17 cellular contexts compared by ENCODE assay signal in genomic region chr14:89841855-89842254, GRCh38.
A peak's percentile ranks its signal among the peaks of the same experiment; 100 is the strongest.
DNase-seq lines count a peak whose midpoint lies in the region; ATAC-seq and TF ChIP-seq lines count a peak whose summit lies in the region.
"Had no signal": no experiment of that assay in that cellular context is flagged by ENCODE, and none has a peak within 500 bp of the region (broad histone marks: within the 10 kb centered on the region; RNA-seq: fewer than 3 reads in every experiment).

No MANE protein-coding gene starts in this region.

- 90% methylated on average over 6 of the region's 6 CpGs for WGBS in mesenchymal stem cell
- 92 to 96% (median 95%) methylated on average over 6 of the region's 6 CpGs for WGBS in adrenal gland, 4 donors
- WGBS in right cardiac atrium: 94% methylated on average over 6 of the region's 6 CpGs

- H2AFZ ChIP-seq in PC-3 (ENCODE audit: low read length) (no peak overlapping the region), mesenchymal stem cell (ENCODE audit: low read depth, low read length) (no peak overlapping the region)

- no peaks in the 10 kb centered on the region for H3K79me2 ChIP-seq in PC-3 (ENCODE audit: low read length)

- BruUV-seq in PC-3 (replicated peaks; lab: Mats Ljungman, UMichigan): no TSS peak

- H3K4me1 ChIP-seq in BE2C (no peaks in the 10 kb centered on the region), PC-3 (ENCODE audit: insufficient read depth, low read length) (no peaks in the 10 kb centered on the region), foreskin keratinocyte (no peaks in the 10 kb centered on the region), mesenchymal stem cell (ENCODE audit: control insufficient read depth, insufficient read depth, low read depth, low read length) (peaks cover 3% of the 10 kb centered on the region), adrenal gland (replicated peaks in 1 of 2) (no peaks in the 10 kb centered on the region), right cardiac atrium (ENCODE audit: control insufficient read depth, insufficient read depth, low read length) (no peaks in the 10 kb centered on the region)
- H3K4me1 ChIP-seq: BLaER1 treated with 17β-estradiol and CSF1 and Interleukin-3, amounts not matched to agents 10 nM and 100 nM had no signal

- H2BK5ac ChIP-seq in mesenchymal stem cell (ENCODE audit: low read depth, low read length, poor library complexity, severe bottlenecking): no peak overlapping the region

- no peaks in the 10 kb centered on the region for H3F3A ChIP-seq in PC-3 (ENCODE audit: low read length, unreplicated experiment)

- no peak overlapping the region for H2BK120ac ChIP-seq in mesenchymal stem cell (ENCODE audit: low read depth, low read length)

- no peak overlapping the region for H3K4ac ChIP-seq in mesenchymal stem cell (ENCODE audit: low read depth in 1 of 2, low read length in 2 of 2)

- no peak overlapping the region for H2BK12ac ChIP-seq in mesenchymal stem cell (ENCODE audit: low read length in 2 of 2)

- POLR2A ChIA-PET in PC-3 (lab: Charles Lee; ENCODE audit: unreplicated experiment): no interaction called here

- H4K91ac ChIP-seq in mesenchymal stem cell (ENCODE audit: low read length): no peak overlapping the region

- no peak overlapping the region for H2BK15ac ChIP-seq in mesenchymal stem cell (ENCODE audit: low read depth, poor library complexity, severe bottlenecking)

- no peak overlapping the region for H4K8ac ChIP-seq in mesenchymal stem cell (ENCODE audit: low read length)

- no peaks in the 10 kb centered on the region for H4K20me1 ChIP-seq in PC-3 (ENCODE audit: low read length)
- H4K20me1 ChIP-seq: BLaER1 treated with 17β-estradiol and CSF1 and Interleukin-3, amounts not matched to agents 10 nM and 100 nM had no signal

- H3K36me3 ChIP-seq in BE2C (no peaks in the 10 kb centered on the region), PC-3 (ENCODE audit: low read depth, low read length) (no peaks in the 10 kb centered on the region), mesenchymal stem cell (ENCODE audit: control insufficient read depth in 1 of 2, insufficient read depth in 2 of 2, low read depth in 1 of 2, low read length in 2 of 2) (no peaks in the 10 kb centered on the region), adrenal gland (replicated peaks in 1 of 2) (no peaks in the 10 kb centered on the region)
- H3K36me3 ChIP-seq: BLaER1 treated with 17β-estradiol and CSF1 and Interleukin-3, amounts not matched to agents 10 nM and 100 nM had no signal

- H3K9me2 ChIP-seq in PC-3 (replicated peaks; ENCODE audit: low read length): no peaks in the 10 kb centered on the region

- CTCF ChIA-PET in PC-3 (lab: Charles Lee): no interaction called here

- H3K79me1 ChIP-seq in mesenchymal stem cell (replicated peaks; ENCODE audit: low read length, poor library complexity, severe bottlenecking): no peaks in the 10 kb centered on the region

- H3K4me3 ChIP-seq in BE2C (ENCODE audit: low read depth, low read length) (no peak overlapping the region), PC-3 (ENCODE audit: low read length) (no peak overlapping the region), mesenchymal stem cell (ENCODE audit: insufficient read depth in 1 of 2, low read depth in 1 of 2, low read length in 2 of 2) (no peak overlapping the region), adrenal gland (no peak overlapping the region), right cardiac atrium (ENCODE audit: low read length) (no peak overlapping the region)
- H3K4me3 ChIP-seq: BLaER1 treated with 17β-estradiol and CSF1 and Interleukin-3, amounts not matched to agents 10 nM and 100 nM had no signal

- H3K4me2 ChIP-seq in PC-3 (ENCODE audit: low read length): no peak overlapping the region
- H3K4me2 ChIP-seq in mesenchymal stem cell (ENCODE audit: low read length, poor library complexity, severe bottlenecking): no peak overlapping the region
- H3K4me2 ChIP-seq: BLaER1 treated with 17β-estradiol and CSF1 and Interleukin-3, amounts not matched to agents 10 nM and 100 nM had no signal

- H3K9ac ChIP-seq in PC-3 (ENCODE audit: low read length) (no peak overlapping the region), mesenchymal stem cell (ENCODE audit: low read length) (no peak overlapping the region)
- H3K9ac ChIP-seq: BLaER1 treated with 17β-estradiol and CSF1 and Interleukin-3, amounts not matched to agents 10 nM and 100 nM had no signal

- DNase-seq in BE2C: no peak
- no peak for DNase-seq in PC-3
- no peak for DNase-seq in foreskin keratinocyte
- DNase-seq in mesenchymal stem cell: no peak
- no peak for DNase-seq in adrenal gland
- no peak for DNase-seq in right cardiac atrium
- no peak for DNase-seq in activated gamma-delta T cell (lab: John Stamatoyannopoulos, UW)
- DNase-seq: 8988T, DMS 273 treated with DMSO at 0.1 percent for 48 hours, EL, KG1, NCI-H1092 treated with DMSO at 0.1 percent for 48 hours, NCI-H187, NCI-H774, SHP77 treated with DMSO at 0.1 percent for 48 hours had no signal

- intact Hi-C loops in PC-3 (cut with micrococcal nuclease) (no loop called here), adrenal gland (cut with DNase I) (no loop called here), right cardiac atrium (cut with DNase I) (no loop called here)

- no peaks in the 10 kb centered on the region for H3K27me3 ChIP-seq in BE2C
- H3K27me3 ChIP-seq in PC-3 (ENCODE audit: low read length): no peaks in the 10 kb centered on the region
- H3K27me3 ChIP-seq in foreskin keratinocyte: no peaks in the 10 kb centered on the region
- H3K27me3 ChIP-seq in mesenchymal stem cell (ENCODE audit: control insufficient read depth in 1 of 2, insufficient read depth in 1 of 2, low read length in 2 of 2): no peaks in the 10 kb centered on the region
- H3K27me3 ChIP-seq in adrenal gland: no peaks in the 10 kb centered on the region
- no peaks in the 10 kb centered on the region for H3K27me3 ChIP-seq in right cardiac atrium (ENCODE audit: control insufficient read depth, insufficient read depth)
- H3K27me3 ChIP-seq: BLaER1 treated with 17β-estradiol and CSF1 and Interleukin-3, amounts not matched to agents 10 nM and 100 nM had no signal

- TF ChIP-seq CTCF in BE2C (IDR thresholded peaks at IDR 0.05; ENCODE audit: low read depth, low read length): peak; percentile 9; the same call in 1 of the 2 replicates
- TF ChIP-seq CTCF in PC-3 (conservative IDR thresholded peaks at IDR 0.05; ENCODE audit: low read depth, low read length): peak; percentile 20; the same call in 1 of the 2 replicates
- TF ChIP-seq CTCF in foreskin keratinocyte (conservative IDR thresholded peaks at IDR 0.05): peak; percentile 35
- no peak for TF ChIP-seq CTCF in adrenal gland (IDR thresholded peaks at IDR 0.05)

- H3K27ac ChIP-seq in PC-3 (ENCODE audit: low read length) (no peak overlapping the region), foreskin keratinocyte (no peak overlapping the region), mesenchymal stem cell (ENCODE audit: low read length, poor library complexity, severe bottlenecking) (no peak overlapping the region), adrenal gland (no peak overlapping the region), right cardiac atrium (ENCODE audit: low read length) (no peak overlapping the region)
- H3K27ac ChIP-seq: BLaER1 treated with 17β-estradiol and CSF1 and Interleukin-3, amounts not matched to agents 10 nM and 100 nM had no signal

- H3K9me3 ChIP-seq in BE2C: no peaks in the 10 kb centered on the region
- no peaks in the 10 kb centered on the region for H3K9me3 ChIP-seq in PC-3 (ENCODE audit: low read length)
- H3K9me3 ChIP-seq in mesenchymal stem cell (ENCODE audit: control insufficient read depth, low read length): peaks cover 10% of the 10 kb centered on the region
- no peaks in the 10 kb centered on the region for H3K9me3 ChIP-seq in adrenal gland (replicated peaks in 1 of 3)
- no peaks in the 10 kb centered on the region for H3K9me3 ChIP-seq in right cardiac atrium (ENCODE audit: control insufficient read depth, low read length)

- no peak overlapping the region for H3K23ac ChIP-seq in mesenchymal stem cell (ENCODE audit: low read length in 2 of 2)

- no peak for TF ChIP-seq POLR2A in adrenal gland (IDR thresholded peaks at IDR 0.05)

- H3K18ac ChIP-seq in mesenchymal stem cell (ENCODE audit: low read depth in 1 of 2, low read length in 2 of 2): no peak overlapping the region

- no peak for ATAC-seq in PC-3
- no peak for ATAC-seq in foreskin keratinocyte
- no peak for ATAC-seq in right cardiac atrium
- no peak for ATAC-seq in GM21360 (IDR thresholded peaks at IDR 0.05; ENCODE audit: unreplicated experiment)

- peak overlapping the region; percentile 41 for H2AK5ac ChIP-seq in mesenchymal stem cell (ENCODE audit: low read length, severe bottlenecking)

- no peak overlapping the region for H3K14ac ChIP-seq in mesenchymal stem cell (ENCODE audit: low read length in 2 of 2)

Comparison
In these comparisons a context has a peak if more than half of its experiments do, and no peak if none do; other contexts are left out.
1. CTCF ChIP-seq: peak in BE2C (single experiment), PC-3 (single experiment) and foreskin keratinocyte (single experiment); none in adrenal gland (0 of 6).